9 cellular contexts compared by ENCODE assay signal in genomic region chr18:29313312-29313711, GRCh38.
"Had no signal": no experiment of that assay in that cellular context is flagged by ENCODE, and none has a peak within 500 bp of the region (broad histone marks: within the 10 kb centered on the region; RNA-seq: fewer than 3 reads in every experiment).

No MANE protein-coding gene starts in this region.

- ATAC-seq: HepG2, K562 had no signal

- H3K4me1 Mint-ChIP-seq: IgD-negative memory B cell had no signal

- H3K27ac ChIP-seq: HL-60, KMS-11 had no signal

- DNase-seq: IMR-90, KBM-7, KG1 had no signal

- H3K4me2 ChIP-seq: KMS-11 had no signal

- H3K4me3 Mint-ChIP-seq: IgD-negative memory B cell had no signal

- H3K27me3 Mint-ChIP-seq: IgD-negative memory B cell had no signal

- H3K36me3 Mint-ChIP-seq: IgD-negative memory B cell had no signal

- H3K9ac ChIP-seq: KMS-11 had no signal

- H3K27ac Mint-ChIP-seq: IgD-negative memory B cell had no signal

- H3K4me3 ChIP-seq: K562 had no signal

- FAIRE-seq: HepG2, HTR-8/SVneo, K562 had no signal
